Comparison of ENCODE assay signal across 11 cellular contexts in genomic region chr15:77654975-77655374, GRCh38. TPM values are rescaled to one million over a fixed set of nuclear protein-coding genes. Genes with fewer than 3 reads are reported as not detected.
A peak's percentile ranks its signal among the peaks of the same experiment; 100 is the strongest.
DNase-seq lines count a peak whose midpoint lies in the region; ATAC-seq, FAIRE-seq and TF ChIP-seq lines count a peak whose summit lies in the region.
"Had no signal": no experiment of that assay in that cellular context is flagged by ENCODE, and none has a peak within 500 bp of the region (broad histone marks: within the 10 kb centered on the region; RNA-seq: fewer than 3 reads in every experiment).

No MANE protein-coding gene starts in this region.

- H3K27ac ChIP-seq in DND-41 (ENCODE audit: low read length) (no peak overlapping the region), angular gyrus (ENCODE audit: low read depth, low read length) (peak overlapping the region; percentile 74), mesenchymal stem cell (ENCODE audit: low read length, poor library complexity, severe bottlenecking) (no peak overlapping the region), thyroid gland (no peak overlapping the region)

- no peaks in the 10 kb centered on the region for H3K79me2 ChIP-seq in DND-41 (ENCODE audit: insufficient read depth, low read length)

- H3K4ac ChIP-seq in mesenchymal stem cell (ENCODE audit: low read depth in 1 of 2, low read length in 2 of 2): no peak overlapping the region

- DNase-seq in DND-41 (peak; percentile 15), HTR-8/SVneo (ENCODE audit: insufficient read length, low spot score) (peak; percentile 46), mesenchymal stem cell (peak; percentile 11), NCI-H510A treated with DMSO at 0.1 percent for 48 hours (lab: John Stamatoyannopoulos, UW) (no peak), T1000 (lab: John Stamatoyannopoulos, UW) (no peak), thyroid gland (no peak)
- DNase-seq: effector memory CD4-positive, alpha-beta T cell; NCI-H774 had no signal

- no peak overlapping the region for H3K9ac ChIP-seq in DND-41 (ENCODE audit: low read depth, low read length)
- no peak overlapping the region for H3K9ac ChIP-seq in mesenchymal stem cell (ENCODE audit: low read length)

- H3K18ac ChIP-seq in mesenchymal stem cell (ENCODE audit: low read depth in 1 of 2, low read length in 2 of 2): no peak overlapping the region

- H3K23ac ChIP-seq in mesenchymal stem cell (ENCODE audit: low read length in 2 of 2): no peak overlapping the region

- no peak for FAIRE-seq in HTR-8/SVneo (lab: Jason Lieb, UNC)

- intact Hi-C loops in thyroid gland (cut with DNase I): no loop called here

- H3K4me3 ChIP-seq in DND-41 (ENCODE audit: low read depth in 1 of 2, low read length in 2 of 2) (no peak overlapping the region), mesenchymal stem cell (ENCODE audit: insufficient read depth in 1 of 2, low read depth in 1 of 2, low read length in 2 of 2) (no peak overlapping the region), thyroid gland (replicated peaks in 1 of 3) (no peak overlapping the region)
- H3K4me3 ChIP-seq: lung had no signal

- TF ChIP-seq CTCF in DND-41 (IDR thresholded peaks at IDR 0.05; ENCODE audit: borderline replicate concordance, extremely low read depth, low read length, poor library complexity, severe bottlenecking) (peak; percentile 47), thyroid gland (IDR thresholded peaks at IDR 0.05) (no peak)

- H2BK12ac ChIP-seq in mesenchymal stem cell (ENCODE audit: low read length in 2 of 2): no peak overlapping the region

- H3K4me1 ChIP-seq in DND-41 (ENCODE audit: insufficient read depth, low read length) (no peaks in the 10 kb centered on the region), mesenchymal stem cell (ENCODE audit: control insufficient read depth, insufficient read depth, low read depth, low read length) (peaks cover 1% of the 10 kb centered on the region), thyroid gland (no peaks in the 10 kb centered on the region)

- no peak overlapping the region for H2BK120ac ChIP-seq in mesenchymal stem cell (ENCODE audit: low read depth, low read length)

- no peak overlapping the region for H2AFZ ChIP-seq in DND-41 (ENCODE audit: low read depth, low read length)
- no peak overlapping the region for H2AFZ ChIP-seq in mesenchymal stem cell (ENCODE audit: low read depth, low read length)

- no peaks in the 10 kb centered on the region for H4K20me1 ChIP-seq in DND-41 (ENCODE audit: insufficient read depth, low read length)

- no peak overlapping the region for H3K4me2 ChIP-seq in DND-41 (ENCODE audit: insufficient read depth, low read length)
- no peak overlapping the region for H3K4me2 ChIP-seq in mesenchymal stem cell (ENCODE audit: low read length, poor library complexity, severe bottlenecking)

- H2BK5ac ChIP-seq in mesenchymal stem cell (ENCODE audit: low read depth, low read length, poor library complexity, severe bottlenecking): no peak overlapping the region

- no peak overlapping the region for H2AK5ac ChIP-seq in mesenchymal stem cell (ENCODE audit: low read length, severe bottlenecking)

- no peaks in the 10 kb centered on the region for H3K79me1 ChIP-seq in mesenchymal stem cell (replicated peaks; ENCODE audit: low read length, poor library complexity, severe bottlenecking)

- no peak overlapping the region for H2BK15ac ChIP-seq in mesenchymal stem cell (ENCODE audit: low read depth, poor library complexity, severe bottlenecking)

- no peak overlapping the region for H4K91ac ChIP-seq in mesenchymal stem cell (ENCODE audit: low read length)

- 34% methylated on average over 4 of the region's 4 CpGs for WGBS in mesenchymal stem cell
- 20 to 24% methylated on average over 4 of the region's 4 CpGs for WGBS in thyroid gland, 2 donors

- H3K27me3 ChIP-seq in DND-41 (ENCODE audit: insufficient read depth, low read length, poor library complexity): peaks cover 29% of the 10 kb centered on the region
- H3K27me3 ChIP-seq in mesenchymal stem cell (ENCODE audit: control insufficient read depth in 1 of 2, insufficient read depth in 1 of 2, low read length in 2 of 2): peaks cover 88 to 94% of the 10 kb centered on the region in 2 experiments
- H3K27me3 ChIP-seq in thyroid gland: no peaks in the 10 kb centered on the region

- peak; percentile 50; the same call in 2 of the 3 replicates for ATAC-seq in DND-41 (ENCODE audit: insufficient read depth, low read depth)
- no peak for ATAC-seq in HG03196 (IDR thresholded peaks at IDR 0.05; ENCODE audit: unreplicated experiment)

- H3K9me3 ChIP-seq in DND-41 (ENCODE audit: insufficient read depth, low read length, severe bottlenecking) (no peaks in the 10 kb centered on the region), mesenchymal stem cell (ENCODE audit: control insufficient read depth, low read length) (peaks cover 10% of the 10 kb centered on the region), thyroid gland (no peaks in the 10 kb centered on the region)

- no peak for TF ChIP-seq POLR2A in thyroid gland (IDR thresholded peaks at IDR 0.05)

- H3K36me3 ChIP-seq in DND-41 (ENCODE audit: insufficient read depth, low read length) (no peaks in the 10 kb centered on the region), mesenchymal stem cell (ENCODE audit: control insufficient read depth in 1 of 2, insufficient read depth in 2 of 2, low read depth in 1 of 2, low read length in 2 of 2) (no peaks in the 10 kb centered on the region), thyroid gland (no peaks in the 10 kb centered on the region)

- no peak overlapping the region for H3K14ac ChIP-seq in mesenchymal stem cell (ENCODE audit: low read length in 2 of 2)

- no peak overlapping the region for H4K8ac ChIP-seq in mesenchymal stem cell (ENCODE audit: low read length)

RNA-seq across cellular contexts. Expression of gene LINGO1, which starts 22.3 kb away (rescaled TPM):
- polyA plus RNA-seq in mesenchymal stem cell (2013, experiment 1 of 2): 1.9 TPM
- polyA plus RNA-seq in mesenchymal stem cell (2013, experiment 2 of 2): 1.7 TPM
- total RNA-seq in thyroid gland: 1 to 10 TPM in 2 of 4 donors, under 1 TPM in 1, not detected in 1; 0.13 to 1.1 (median 1.0) TPM

Comparison
In these comparisons a context has a peak if more than half of its experiments do, and no peak if none do; other contexts are left out.
1. DNase-seq: peak in DND-41 (single experiment), HTR-8/SVneo (single experiment) and mesenchymal stem cell (single experiment); none in NCI-H510A treated with DMSO at 0.1 percent for 48 hours (single experiment), T1000 (single experiment) and thyroid gland (0 of 2).